In the genomic region with DNA sequence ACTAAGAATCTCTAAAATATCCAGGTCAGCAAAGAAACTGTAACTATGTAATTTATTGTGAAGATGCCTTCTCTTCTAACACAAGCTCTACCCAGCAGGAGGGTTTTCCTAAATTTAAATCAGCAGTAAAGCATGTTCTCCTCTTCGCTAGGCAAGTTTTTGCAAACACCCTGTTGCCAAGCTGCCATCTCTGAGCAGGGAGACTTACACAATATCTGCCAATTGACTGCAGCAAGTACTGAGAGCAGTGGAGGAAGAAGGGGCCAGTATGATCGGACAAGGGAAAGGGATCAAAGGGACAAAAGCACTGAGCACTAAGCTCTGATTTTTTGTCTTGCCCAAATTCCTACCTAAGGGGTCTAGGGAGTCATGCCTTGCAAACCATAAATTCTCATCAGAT, we compare ENCODE assay signal across 24 cellular contexts. TPM values are rescaled to one million over a fixed set of nuclear protein-coding genes. Genes with fewer than 3 reads are reported as not detected.
DNase-seq lines count a peak whose midpoint lies in the region; ATAC-seq, FAIRE-seq and TF ChIP-seq lines count a peak whose summit lies in the region.
"Had no signal": no experiment of that assay in that cellular context is flagged by ENCODE, and none has a peak within 500 bp of the region (broad histone marks: within the 10 kb centered on the region; RNA-seq: fewer than 3 reads in every experiment).

No MANE protein-coding gene starts in this region.

- H3K79me2 ChIP-seq in GM23338 (replicated peaks; ENCODE audit: insufficient read depth) (no peaks in the 10 kb centered on the region), H1 (ENCODE audit: control insufficient read depth in 1 of 2, insufficient read depth in 2 of 2, low read length in 2 of 2) (no peaks in the 10 kb centered on the region)

- no peak overlapping the region for H2BK15ac ChIP-seq in H1 (ENCODE audit: low read length)
- no peak overlapping the region for H2BK15ac ChIP-seq in neuronal stem cell (ENCODE audit: low read length)

- H2BK12ac ChIP-seq in H1 (ENCODE audit: low read depth, low read length) (no peak overlapping the region), neuronal stem cell (ENCODE audit: low read length) (no peak overlapping the region)

- H3K14ac ChIP-seq in H1 (ENCODE audit: insufficient read length) (no peak overlapping the region), neuronal stem cell (ENCODE audit: low read length) (no peak overlapping the region)

- no peaks in the 10 kb centered on the region for H3K36me3 Mint-ChIP-seq in GM23338 (ENCODE audit: low read depth)
- no peaks in the 10 kb centered on the region for H3K36me3 Mint-ChIP-seq in effector memory CD8-positive, alpha-beta T cell (ENCODE audit: insufficient read depth)
- H3K36me3 Mint-ChIP-seq: type B pancreatic cell had no signal

- no peak for TF ChIP-seq RAD21 in H1 (IDR thresholded peaks at IDR 0.05 in 1 of 2, conservative IDR thresholded peaks at IDR 0.05 in 1 of 2; ENCODE audit: low read depth in 2 of 2, low read length in 2 of 2)

- H3K9me3 ChIP-seq in H1 (ENCODE audit: insufficient read depth in 2 of 2, low read depth in 1 of 2, low read length in 1 of 2) (peaks cover 0 to 3% of the 10 kb centered on the region in 2 experiments; a peak in 1 of 4 replicates), neuronal stem cell (replicated peaks in 1 of 2; ENCODE audit: control insufficient read depth in 2 of 2, insufficient read depth in 1 of 2, low read depth in 1 of 2, low read length in 2 of 2) (no peaks in the 10 kb centered on the region)
- H3K9me3 ChIP-seq: ascending aorta, sigmoid colon had no signal

- no peak for DNase-seq in GM23338 (ENCODE audit: low spot score)
- peak; percentile 38 for DNase-seq in RPMI7951 (ENCODE audit: low read depth)
- no peak for DNase-seq in H1 (ENCODE audit: low read depth in 1 of 2, low spot score in 2 of 2)
- DNase-seq in neuronal stem cell (ENCODE audit: low spot score), result peak; percentile 8
- no peak for DNase-seq in SHP77 treated with DMSO at 0.1 percent for 48 hours (lab: John Stamatoyannopoulos, UW)
- no peak for DNase-seq in effector memory CD8-positive, alpha-beta T cell
- DNase-seq in NCI-H2171 (lab: John Stamatoyannopoulos, UW), result no peak
- DNase-seq in NCI-H1105 treated with DMSO at 0.1 percent for 48 hours (lab: John Stamatoyannopoulos, UW), result no peak
- DNase-seq: activated CD4-positive, alpha-beta T cell treated with anti-CD3 and anti-CD28 coated beads, Interleukin-2, amount 50 U/mL, for 4 hours; activated naive CD4-positive, alpha-beta T cell treated with anti-CD3 and anti-CD28 coated beads for 36 hours; activated T-cell treated with anti-CD3 and anti-CD28 coated beads for 4 hours; AML-193; NCI-H1417; NCI-H526 treated with DMSO at 0.1 percent for 48 hours; sigmoid colon; stimulated activated CD4-positive, alpha-beta T cell treated with anti-CD3 and anti-CD28 coated beads, Interleukin-1b, Interleukin-23, amount 100 ng/mL, for 48 hours had no signal

- H3K23ac ChIP-seq in H1 (ENCODE audit: insufficient read length) (no peak overlapping the region), neuronal stem cell (ENCODE audit: low read depth, low read length, poor library complexity) (no peak overlapping the region)

- 64% methylated on average over 2 of the region's 2 CpGs; no CpG with 5 or more reads in 1 of the 2 experiments for WGBS in H1 (ENCODE audit: extremely low coverage in 1 of 2, insufficient coverage in 1 of 2, insufficient read length in 1 of 2, insufficient replicate concordance in 2 of 2, low coverage in 1 of 2, low lambda C conversion rate in 2 of 2, missing lambda C conversion rate in 1 of 2), 2 experiments
- no CpG with 5 or more reads among the region's 2 CpGs for WGBS in neuronal stem cell (ENCODE audit: extremely low coverage in 2 of 2, insufficient read length in 2 of 2, insufficient replicate concordance in 1 of 2), 2 donors

- H2BK20ac ChIP-seq in H1 (ENCODE audit: low read length), result no peak overlapping the region

- TF ChIP-seq EP300 in H1 (IDR thresholded peaks at IDR 0.05; ENCODE audit: borderline replicate concordance in 1 of 2, low read depth in 2 of 2, low read length in 2 of 2), result no peak

- no peak overlapping the region for H3K4me3 Mint-ChIP-seq in GM23338
- no peak overlapping the region for H3K4me3 Mint-ChIP-seq in effector memory CD8-positive, alpha-beta T cell
- H3K4me3 Mint-ChIP-seq: activated naive CD4-positive, alpha-beta T cell treated with anti-CD3 and anti-CD28 coated beads for 36 hours; stimulated activated naive CD8-positive, alpha-beta T cell treated with anti-CD3 and anti-CD28 coated beads, Interleukin-15, Interleukin-2, amounts not matched to agents 100 ng/mL and 50 ng/mL, for 24 hours; T-helper 1 cell treated with Interleukin-12 subunit alpha and Interleukin-12 subunit beta and Interleukin-4 antibody, amounts not matched to agents 30 μg/mL and 1 μg/mL, for 36 hours; type B pancreatic cell had no signal

- CTCF ChIA-PET in H1 (lab: Charles Lee; ENCODE audit: partially characterized antibody), result no interaction called here

- no peak overlapping the region; the same call in 1 of the 2 replicates for H3K27ac Mint-ChIP-seq in GM23338
- peak overlapping the region in 1 of 2 donors; percentile 6 for H3K27ac Mint-ChIP-seq in effector memory CD8-positive, alpha-beta T cell
- H3K27ac Mint-ChIP-seq: activated naive CD4-positive, alpha-beta T cell treated with anti-CD3 and anti-CD28 coated beads for 36 hours; stimulated activated naive CD8-positive, alpha-beta T cell treated with anti-CD3 and anti-CD28 coated beads, Interleukin-15, Interleukin-2, amounts not matched to agents 100 ng/mL and 50 ng/mL, for 24 hours; T-helper 1 cell treated with Interleukin-12 subunit alpha and Interleukin-12 subunit beta and Interleukin-4 antibody, amounts not matched to agents 30 μg/mL and 1 μg/mL, for 36 hours; type B pancreatic cell had no signal

- no peak for TF ChIP-seq CTCF in GM23338 (conservative IDR thresholded peaks at IDR 0.05; ENCODE audit: low read depth in 2 of 2)
- TF ChIP-seq CTCF in H1 (IDR thresholded peaks at IDR 0.05; ENCODE audit: control extremely low read depth in 1 of 3, insufficient read depth in 1 of 3, low read depth in 1 of 3, low read length in 3 of 3), result no peak

- no peak for TF ChIP-seq POLR2A in H1 (IDR thresholded peaks at IDR 0.05; ENCODE audit: control extremely low read depth in 1 of 2, low read depth in 2 of 2, low read length in 2 of 2)

- H3K9ac ChIP-seq in H1 (replicated peaks in 1 of 4; ENCODE audit: extremely low read depth in 1 of 4, low read depth in 3 of 4, low read length in 3 of 4) (no peak overlapping the region), neuronal stem cell (ENCODE audit: low read depth, low read length, poor library complexity) (no peak overlapping the region)
- H3K9ac ChIP-seq: KMS-11 had no signal

- no peak overlapping the region for H4K5ac ChIP-seq in H1 (ENCODE audit: insufficient read length, low read depth, low read length)

- no peaks in the 10 kb centered on the region for H3K36me3 ChIP-seq in GM23338 (ENCODE audit: insufficient read depth)
- H3K36me3 ChIP-seq in H1 (ENCODE audit: control insufficient read depth in 2 of 4, insufficient read depth in 4 of 4, low read length in 3 of 4), result no peaks in the 10 kb centered on the region
- no peaks in the 10 kb centered on the region for H3K36me3 ChIP-seq in neuronal stem cell (replicated peaks in 1 of 2; ENCODE audit: control insufficient read depth in 2 of 2, insufficient read depth in 2 of 2, low read length in 2 of 2)
- H3K36me3 ChIP-seq: ascending aorta, sigmoid colon had no signal

- no peak overlapping the region for H4K8ac ChIP-seq in H1 (ENCODE audit: extremely low read depth, insufficient read depth, low read length)
- H4K8ac ChIP-seq in neuronal stem cell (ENCODE audit: low read depth, low read length), result no peak overlapping the region

- H4K20me1 ChIP-seq in GM23338 (replicated peaks; ENCODE audit: insufficient read depth) (no peaks in the 10 kb centered on the region), H1 (replicated peaks in 1 of 2; ENCODE audit: control insufficient read depth in 1 of 2, insufficient read depth in 2 of 2, low read length in 2 of 2) (no peaks in the 10 kb centered on the region)

- H3K27ac ChIP-seq in GM23338 (ENCODE audit: low read depth) (no peak overlapping the region), H1 (ENCODE audit: low read depth, low read length) (no peak overlapping the region), neuronal stem cell (replicated peaks; ENCODE audit: low read length) (no peak overlapping the region)
- H3K27ac ChIP-seq: ascending aorta, KMS-11, sigmoid colon, VCaP had no signal

- H3K56ac ChIP-seq in H1 (replicated peaks; ENCODE audit: insufficient read length, low read depth, low read length), result no peak overlapping the region

- no peak overlapping the region for H3K4me2 ChIP-seq in GM23338
- no peak overlapping the region; a peak in 1 of 4 replicates for H3K4me2 ChIP-seq in H1 (ENCODE audit: insufficient read depth in 1 of 2, low read depth in 2 of 2, low read length in 2 of 2)
- H3K4me2 ChIP-seq in neuronal stem cell (ENCODE audit: insufficient read depth, low read length, poor library complexity, severe bottlenecking), result no peak overlapping the region
- H3K4me2 ChIP-seq: KMS-11 had no signal

- POLR2A ChIA-PET in H1 (lab: Charles Lee; ENCODE audit: partially characterized antibody), result interaction anchor here (1.7 kb wide), 1 partner anchor 17 kb away, joined by 7 read pairs; no protein-coding TSS in a partner anchor

- H2BK5ac ChIP-seq in H1 (ENCODE audit: low read depth, low read length) (no peak overlapping the region), neuronal stem cell (ENCODE audit: low read length) (no peak overlapping the region)

- peaks cover 14% of the 10 kb centered on the region for H3K4me1 Mint-ChIP-seq in GM23338
- H3K4me1 Mint-ChIP-seq in effector memory CD8-positive, alpha-beta T cell (ENCODE audit: low read depth in 2 of 2), result peaks cover 2 to 12% of the 10 kb centered on the region in 2 donors

- H3F3A ChIP-seq in GM23338 (replicated peaks; ENCODE audit: low read depth), result no peaks in the 10 kb centered on the region

- peaks cover 2% of the 10 kb centered on the region; the same call in 1 of the 3 replicates for H3K9me3 Mint-ChIP-seq in GM23338
- H3K9me3 Mint-ChIP-seq in effector memory CD8-positive, alpha-beta T cell, result no peaks in the 10 kb centered on the region
- H3K9me3 Mint-ChIP-seq: activated naive CD4-positive, alpha-beta T cell treated with anti-CD3 and anti-CD28 coated beads for 36 hours; stimulated activated naive CD8-positive, alpha-beta T cell treated with anti-CD3 and anti-CD28 coated beads, Interleukin-15, Interleukin-2, amounts not matched to agents 100 ng/mL and 50 ng/mL, for 24 hours; T-helper 1 cell treated with Interleukin-12 subunit alpha and Interleukin-12 subunit beta and Interleukin-4 antibody, amounts not matched to agents 30 μg/mL and 1 μg/mL, for 36 hours; type B pancreatic cell had no signal

- H3K4me1 ChIP-seq in GM23338 (ENCODE audit: insufficient read depth) (no peaks in the 10 kb centered on the region), H1 (replicated peaks in 1 of 4; ENCODE audit: control insufficient read depth in 3 of 4, insufficient read depth in 4 of 4, low read length in 3 of 4) (peaks cover 0 to 3% (median 0%) of the 10 kb centered on the region in 4 experiments; a peak in 1 of 7 replicates), neuronal stem cell (ENCODE audit: control insufficient read depth in 2 of 2, insufficient read depth in 1 of 2, low read depth in 1 of 2, low read length in 2 of 2) (no peaks in the 10 kb centered on the region)
- H3K4me1 ChIP-seq: ascending aorta, sigmoid colon had no signal

- peaks cover 5% of the 10 kb centered on the region for H3K27me3 Mint-ChIP-seq in GM23338 (ENCODE audit: insufficient read depth, low read depth, poor library complexity)
- peaks cover 0 to 16% of the 10 kb centered on the region in 2 donors for H3K27me3 Mint-ChIP-seq in effector memory CD8-positive, alpha-beta T cell

- H3K79me1 ChIP-seq in H1 (ENCODE audit: low read depth, low read length) (no peaks in the 10 kb centered on the region), neuronal stem cell (ENCODE audit: low read depth, low read length) (no peaks in the 10 kb centered on the region)

- no peak for ATAC-seq in GM23338
- ATAC-seq in effector memory CD8-positive, alpha-beta T cell (replicated peaks), result no peak
- ATAC-seq: left lobe of liver, Right ventricle myocardium inferior had no signal

- H3K4me3 ChIP-seq in GM23338 (no peak overlapping the region), H1 (ENCODE audit: extremely low read depth in 1 of 4, insufficient read depth in 2 of 4, low read depth in 3 of 4, low read length in 4 of 4) (no peak overlapping the region), neuronal stem cell (ENCODE audit: low read length in 2 of 2) (no peak overlapping the region)
- H3K4me3 ChIP-seq: ascending aorta, sigmoid colon had no signal

- H3K27me3 ChIP-seq in GM23338 (ENCODE audit: insufficient read depth) (no peaks in the 10 kb centered on the region), H1 (replicated peaks in 1 of 4; ENCODE audit: control insufficient read depth in 3 of 4, extremely low read depth in 1 of 4, insufficient read depth in 3 of 4, low read length in 3 of 4) (no peaks in the 10 kb centered on the region), neuronal stem cell (ENCODE audit: control insufficient read depth in 3 of 3, insufficient read depth in 3 of 3, low read depth in 1 of 3, low read length in 3 of 3) (no peaks in the 10 kb centered on the region)
- H3K27me3 ChIP-seq: ascending aorta had no signal

- H3K18ac ChIP-seq in H1 (ENCODE audit: extremely low read depth, low read length) (no peak overlapping the region), neuronal stem cell (ENCODE audit: low read length) (no peak overlapping the region)

- H3K23me2 ChIP-seq in H1 (ENCODE audit: low read depth, low read length), result no peaks in the 10 kb centered on the region

- H2BK120ac ChIP-seq in H1 (replicated peaks; ENCODE audit: low read depth, low read length) (no peak overlapping the region), neuronal stem cell (ENCODE audit: low read depth, low read length) (no peak overlapping the region)

- H2AFZ ChIP-seq in GM23338 (peak overlapping the region; percentile 11; the same call in 1 of the 2 replicates), H1 (ENCODE audit: low read length) (peak overlapping the region; percentile 92; the same call in 1 of the 2 replicates), neuronal stem cell (ENCODE audit: low read length) (peak overlapping the region; percentile 63)

- H3K9me2 ChIP-seq in GM23338 (ENCODE audit: insufficient read depth), result no peaks in the 10 kb centered on the region

- H3K4ac ChIP-seq in H1 (replicated peaks; ENCODE audit: insufficient read length, low read depth, low read length) (no peak overlapping the region), neuronal stem cell (ENCODE audit: low read length) (no peak overlapping the region)

- H4K91ac ChIP-seq in H1 (replicated peaks; ENCODE audit: insufficient read length, low read length) (no peak overlapping the region), neuronal stem cell (ENCODE audit: low read depth, low read length, poor library complexity) (no peak overlapping the region)

- H2AK5ac ChIP-seq in H1 (ENCODE audit: low read depth, low read length) (no peak overlapping the region), neuronal stem cell (ENCODE audit: low read depth, low read length) (no peak overlapping the region)

- no peak for FAIRE-seq in H1 (lab: Jason Lieb, UNC)

RNA-seq across cellular contexts. Expression of a gene that starts 16.0 kb away (rescaled TPM):
- total RNA-seq in GM23338 (2014; rRNA removed; shearing (Covaris generic)), result 9.8 and 10.7 TPM in 2 replicates
- polyA plus RNA-seq in GM23338 (2016; fragmentation: Nextera tagmentation; extraction: Ambion mirVana), result 7.3 and 7.9 TPM in 2 replicates
- total RNA-seq in RPMI7951 (2014; rRNA removed; shearing (Covaris generic)), result 17.4 and 29.1 TPM in 2 replicates
- total RNA-seq in H1 (2021; fragmentation: NEBNext Ultra II Directional; extraction: Animal tissue kit (Norgen Biotek cat#: 25700)), result 9.2 and 11.4 TPM in 2 replicates
- polyA plus RNA-seq in H1 (2011; rRNA removed), result 9.5 and 10.7 TPM in 2 replicates
- 11.0 TPM for polyA plus RNA-seq in H1 (2011; cell fraction: cytosol; rRNA removed)
- 12.0 TPM for polyA plus RNA-seq in H1 (2011; cell fraction: nucleus; rRNA removed)
- polyA plus RNA-seq in H1 (2012, experiment 1 of 2), result 8.8 to 11.4 TPM (median 10.5 TPM) in 4 replicates
- 5.8 TPM for polyA plus RNA-seq in H1 (2012, experiment 2 of 2)
- 6.4 TPM for polyA plus RNA-seq in H1 (2013, experiment 1 of 2)
- polyA plus RNA-seq in H1 (2013, experiment 2 of 2), result 6.4 TPM
- polyA minus RNA-seq in H1 (2011; rRNA and poly(A)+ RNA removed), result 14.9 and 18.8 TPM in 2 replicates
- polyA minus RNA-seq in H1 (2011; cell fraction: cytosol; rRNA and poly(A)+ RNA removed), result 2.6 TPM
- polyA minus RNA-seq in H1 (2011; cell fraction: nucleus; rRNA and poly(A)+ RNA removed), result 5.3 TPM
- polyA plus RNA-seq in neuronal stem cell (2013, experiment 1 of 2), result 4.8 TPM
- polyA plus RNA-seq in neuronal stem cell (2013, experiment 2 of 2), result 5.3 TPM

Comparison
In these comparisons a context has a peak if more than half of its experiments do, and no peak if none do; other contexts are left out.
1. DNase-seq: peak in RPMI7951 (single experiment) and neuronal stem cell (single experiment); none in GM23338 (single experiment), H1 (0 of 2), SHP77 treated with DMSO at 0.1 percent for 48 hours (single experiment), effector memory CD8-positive, alpha-beta T cell (0 of 3), NCI-H2171 (single experiment) and NCI-H1105 treated with DMSO at 0.1 percent for 48 hours (single experiment).
2. H2AFZ ChIP-seq: peak in every context shown above with its lines; median percentile 92 in H1; 63 in neuronal stem cell; 11 in GM23338.